ENCODE assay signal across 10 cellular contexts in genomic region chr11:126664643-126665042, GRCh38.
"Had no signal": no experiment of that assay in that cellular context is flagged by ENCODE, and none has a peak within 500 bp of the region (broad histone marks: within the 10 kb centered on the region; RNA-seq: fewer than 3 reads in every experiment).

No MANE protein-coding gene starts in this region.

- DNase-seq: GM23248, GOT3, H7, HFFc6, IMR-90, KG1 had no signal

- H3K9ac ChIP-seq: GM23248 had no signal

- H3K4me3 Mint-ChIP-seq: HFFc6 had no signal

- H3K9me3 ChIP-seq: HAP-1 had no signal

- ATAC-seq: HCT116, K562 had no signal

- FAIRE-seq: HTR-8/SVneo, K562 had no signal

- H3K27ac ChIP-seq: GM23248 had no signal

- H3K4me3 ChIP-seq: GM23248, HAP-1, K562 had no signal

- H3K9me3 Mint-ChIP-seq: HFFc6 had no signal

- H3K27ac Mint-ChIP-seq: HFFc6 had no signal

- H2AFZ ChIP-seq: GM23248 had no signal

- H3K36me3 ChIP-seq: HAP-1 had no signal

- H3K4me1 ChIP-seq: HAP-1 had no signal
